16 cellular contexts compared by ENCODE assay signal in genomic region chr7:26949319-26949718, GRCh38.
DNase-seq lines count a peak whose midpoint lies in the region; ATAC-seq, FAIRE-seq and TF ChIP-seq lines count a peak whose summit lies in the region.
"Had no signal": no experiment of that assay in that cellular context is flagged by ENCODE, and none has a peak within 500 bp of the region (broad histone marks: within the 10 kb centered on the region; RNA-seq: fewer than 3 reads in every experiment).

No MANE protein-coding gene starts in this region.

- H2AFZ ChIP-seq in astrocyte (ENCODE audit: low read depth, low read length) (no peak overlapping the region), keratinocyte (ENCODE audit: control insufficient read depth, low read length) (peak overlapping the region; percentile 27)

- H3K4me1 ChIP-seq in BLaER1 (peaks cover 64% of the 10 kb centered on the region), HEK293 (ENCODE audit: control insufficient read depth, insufficient read depth, low read length) (peaks cover 1% of the 10 kb centered on the region), astrocyte (ENCODE audit: insufficient read depth, low read length) (no peaks in the 10 kb centered on the region), keratinocyte (ENCODE audit: control insufficient read depth, extremely low read depth, insufficient read depth, low read length) (peaks cover 20% of the 10 kb centered on the region)

- H3K9ac ChIP-seq in BLaER1 (no peak overlapping the region), astrocyte (ENCODE audit: low read length) (no peak overlapping the region), keratinocyte (ENCODE audit: control insufficient read depth, extremely low read depth, insufficient read depth, low read length) (no peak overlapping the region)

- H3K4me1 Mint-ChIP-seq in astrocyte (ENCODE audit: low read depth, unreplicated experiment): peaks cover 5% of the 10 kb centered on the region

- no peaks in the 10 kb centered on the region for H3K9me1 ChIP-seq in keratinocyte (ENCODE audit: control insufficient read depth, extremely low read depth, insufficient read depth, low read length)

- no peak for DNase-seq in astrocyte (ENCODE audit: low read depth)
- no peak for DNase-seq in keratinocyte (ENCODE audit: low read depth, low spot score)
- no peak for DNase-seq in stimulated activated naive CD4-positive, alpha-beta T cell (lab: John Stamatoyannopoulos, UW)
- no peak for DNase-seq in effector CD8-positive, alpha-beta T cell (lab: John Stamatoyannopoulos, UW)
- DNase-seq: HCEC 1CT, KBM-7, MV-4-11, NCI-H1436, NCI-H2029 treated with DMSO at 0.1 percent for 48 hours, NCI-H510A had no signal

- TF ChIP-seq POLR2A in GM18505 (IDR thresholded peaks at IDR 0.05; ENCODE audit: borderline replicate concordance, extremely low read depth, insufficient read depth, insufficient read length): no peak

- no peak overlapping the region for H3K4me3 Mint-ChIP-seq in astrocyte (ENCODE audit: unreplicated experiment)

- no peaks in the 10 kb centered on the region for H3K27me3 Mint-ChIP-seq in astrocyte (ENCODE audit: low read depth, unreplicated experiment)

- ATAC-seq in GM18505 (IDR thresholded peaks at IDR 0.05; ENCODE audit: unreplicated experiment) (no peak), HG03571 (IDR thresholded peaks at IDR 0.05; ENCODE audit: unreplicated experiment) (no peak)

- H3K27ac Mint-ChIP-seq in astrocyte (ENCODE audit: unreplicated experiment): no peak overlapping the region

- H4K20me1 ChIP-seq in BLaER1: no peaks in the 10 kb centered on the region
- no peaks in the 10 kb centered on the region for H4K20me1 ChIP-seq in astrocyte (ENCODE audit: insufficient read depth, low read length)
- H4K20me1 ChIP-seq in keratinocyte (ENCODE audit: control insufficient read depth, extremely low read depth, insufficient read depth, low read length): no peaks in the 10 kb centered on the region

- H3K4me3 ChIP-seq in BLaER1 (no peak overlapping the region), HEK293 (ENCODE audit: low read depth, low read length) (no peak overlapping the region), astrocyte (ENCODE audit: insufficient read depth, low read depth, low read length) (no peak overlapping the region), keratinocyte (ENCODE audit: control insufficient read depth in 2 of 3, extremely low read depth in 1 of 3, insufficient read depth in 2 of 3, low read depth in 1 of 3, low read length in 3 of 3) (no peak overlapping the region)

- dilution Hi-C loops in keratinocyte (cut with MboI; ENCODE audit: extremely low pct_ligation_motif_present, low sequenced_read_pairs): no loop called here

- POLR2A ChIA-PET in HEK293 (lab: Yijun Ruan, JAX): no interaction called here

- peak; percentile 34 for FAIRE-seq in astrocyte (lab: Jason Lieb, UNC)
- peak; percentile 71 for FAIRE-seq in keratinocyte (lab: Jason Lieb, UNC)
- FAIRE-seq: GM12892 had no signal

- H3K36me3 ChIP-seq in BLaER1 (no peaks in the 10 kb centered on the region), HEK293 (ENCODE audit: control insufficient read depth in 2 of 2, insufficient read depth in 1 of 2, low read length in 2 of 2) (no peaks in the 10 kb centered on the region), astrocyte (ENCODE audit: insufficient read depth, low read length) (no peaks in the 10 kb centered on the region), keratinocyte (ENCODE audit: control insufficient read depth in 2 of 2, extremely low read depth in 1 of 2, insufficient read depth in 2 of 2, low read length in 2 of 2) (no peaks in the 10 kb centered on the region)

- H3K9me3 Mint-ChIP-seq in astrocyte (ENCODE audit: unreplicated experiment): no peaks in the 10 kb centered on the region

- H3K36me3 Mint-ChIP-seq in astrocyte (ENCODE audit: low read depth, unreplicated experiment): no peaks in the 10 kb centered on the region

- TF ChIP-seq CTCF in HEK293 (tag by site-specific recombination; IDR thresholded peaks at IDR 0.05) (no peak), astrocyte (IDR thresholded peaks at IDR 0.05; ENCODE audit: insufficient read depth, low read depth, low read length) (no peak), keratinocyte (optimal IDR thresholded peaks at IDR 0.05 in 1 of 3, IDR thresholded peaks at IDR 0.05 in 1 of 3, conservative IDR thresholded peaks at IDR 0.05 in 1 of 3; ENCODE audit: extremely low read depth in 1 of 3, insufficient read depth in 2 of 3, low read length in 3 of 3) (no peak)

- H3K27ac ChIP-seq in BLaER1 (peak overlapping the region; percentile 31; the same call in 1 of the 2 replicates), HEK293 (ENCODE audit: extremely low read depth, low read depth, low read length) (no peak overlapping the region), astrocyte (ENCODE audit: low read depth, low read length) (no peak overlapping the region), keratinocyte (ENCODE audit: control insufficient read depth, insufficient read depth, low read length) (no peak overlapping the region)
- H3K27ac ChIP-seq: C4-2B had no signal

- CTCF ChIA-PET in HEK293 (lab: Yijun Ruan, JAX): interaction anchor here (1.0 kb wide), 1 partner anchor 18 kb away, joined by 5 read pairs; no protein-coding TSS in a partner anchor

- no peaks in the 10 kb centered on the region for H3K9me3 ChIP-seq in BLaER1
- H3K9me3 ChIP-seq in HEK293 (ENCODE audit: control insufficient read depth, insufficient read depth, low read depth, low read length): no peaks in the 10 kb centered on the region
- no peaks in the 10 kb centered on the region for H3K9me3 ChIP-seq in astrocyte (ENCODE audit: insufficient read depth, low read depth, low read length)
- H3K9me3 ChIP-seq in keratinocyte (ENCODE audit: control insufficient read depth, low read depth, low read length): no peaks in the 10 kb centered on the region

- H3K79me2 ChIP-seq in astrocyte (ENCODE audit: insufficient read depth, low read length) (no peaks in the 10 kb centered on the region), keratinocyte (ENCODE audit: control insufficient read depth, insufficient read depth, low read length) (no peaks in the 10 kb centered on the region)

- no peaks in the 10 kb centered on the region for H3K27me3 ChIP-seq in BLaER1
- H3K27me3 ChIP-seq in astrocyte (ENCODE audit: insufficient read depth, low read length): no peaks in the 10 kb centered on the region
- no peaks in the 10 kb centered on the region for H3K27me3 ChIP-seq in keratinocyte (ENCODE audit: control insufficient read depth, extremely low read depth, insufficient read depth, low read length)

- H3K4me2 ChIP-seq in BLaER1 (peak overlapping the region; percentile 60), astrocyte (ENCODE audit: low read length) (no peak overlapping the region), keratinocyte (ENCODE audit: control insufficient read depth, extremely low read depth, insufficient read depth, low read depth, low read length) (no peak overlapping the region)

TF ChIP-seq in HEK293, 187 proteins besides CTCF, POLR2A, EP300 and RAD21:
- peak; percentile 56; the same call in 1 of the 2 replicates for TF ChIP-seq TCF7L2 (IDR thresholded peaks at IDR 0.05; ENCODE audit: borderline replicate concordance, low read depth, low read length)
- TF ChIP-seq ZNF76 (tag by site-specific recombination; IDR thresholded peaks at IDR 0.05; ENCODE audit: borderline replicate concordance, low read depth): no peak
- TF ChIP-seq ZNF391 (tag by site-specific recombination; IDR thresholded peaks at IDR 0.05; ENCODE audit: borderline replicate concordance, low read depth): no peak
- TF ChIP-seq ZNF248 (tag by site-specific recombination; IDR thresholded peaks at IDR 0.05): no peak
- TF ChIP-seq ZNF624 (tag by site-specific recombination; IDR thresholded peaks at IDR 0.05): no peak
- no peak for TF ChIP-seq BCL6B (tag by site-specific recombination; IDR thresholded peaks at IDR 0.05)
- TF ChIP-seq ZSCAN4 (tag by site-specific recombination; IDR thresholded peaks at IDR 0.05): no peak
- TF ChIP-seq ZNF16 (tag by site-specific recombination; IDR thresholded peaks at IDR 0.05; ENCODE audit: low read depth): no peak
- no peak for TF ChIP-seq ZNF140 (tag by site-specific recombination; IDR thresholded peaks at IDR 0.05)
- TF ChIP-seq, protein P1, sequence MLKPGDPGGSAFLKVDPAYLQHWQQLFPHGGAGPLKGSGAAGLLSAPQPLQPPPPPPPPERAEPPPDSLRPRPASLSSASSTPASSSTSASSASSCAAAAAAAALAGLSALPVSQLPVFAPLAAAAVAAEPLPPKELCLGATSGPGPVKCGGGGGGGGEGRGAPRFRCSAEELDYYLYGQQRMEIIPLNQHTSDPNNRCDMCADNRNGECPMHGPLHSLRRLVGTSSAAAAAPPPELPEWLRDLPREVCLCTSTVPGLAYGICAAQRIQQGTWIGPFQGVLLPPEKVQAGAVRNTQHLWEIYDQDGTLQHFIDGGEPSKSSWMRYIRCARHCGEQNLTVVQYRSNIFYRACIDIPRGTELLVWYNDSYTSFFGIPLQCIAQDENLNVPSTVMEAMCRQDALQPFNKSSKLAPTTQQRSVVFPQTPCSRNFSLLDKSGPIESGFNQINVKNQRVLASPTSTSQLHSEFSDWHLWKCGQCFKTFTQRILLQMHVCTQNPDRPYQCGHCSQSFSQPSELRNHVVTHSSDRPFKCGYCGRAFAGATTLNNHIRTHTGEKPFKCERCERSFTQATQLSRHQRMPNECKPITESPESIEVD (tag by site-specific recombination; IDR thresholded peaks at IDR 0.05): 0 out of 2 replicates have a peak, but pooled peaks have one; percentile 20
- TF ChIP-seq MEIS1 (CRISPR knock-in tag; IDR thresholded peaks at IDR 0.05; ENCODE audit: borderline replicate concordance): no peak
